24 cellular contexts compared by ENCODE assay signal in genomic region chr12:47733142-47733541, GRCh38. TPM values are rescaled to one million over a fixed set of nuclear protein-coding genes. Genes with fewer than 3 reads are reported as not detected.
DNase-seq lines count a peak whose midpoint lies in the region; ATAC-seq, FAIRE-seq and TF ChIP-seq lines count a peak whose summit lies in the region.
"Had no signal": no experiment of that assay in that cellular context is flagged by ENCODE, and none has a peak within 500 bp of the region (broad histone marks: within the 10 kb centered on the region; RNA-seq: fewer than 3 reads in every experiment).

No MANE protein-coding gene starts in this region.

- H3K36me3 Mint-ChIP-seq in stimulated activated naive B cell treated with anti-CD40 and anti-IgM and Interleukin-4, amounts not matched to agents 10 μg/mL and 1 μg/mL and 100 μg/mL, for 72 hours = peaks cover 20 to 26% of the 10 kb centered on the region in 2 donors
- H3K36me3 Mint-ChIP-seq: CD4-positive, alpha-beta memory T cell had no signal

- H3K9me3 ChIP-seq in DND-41 (ENCODE audit: insufficient read depth, low read length, severe bottlenecking) (no peaks in the 10 kb centered on the region), kidney (ENCODE audit: control insufficient read depth in 1 of 2, low read length in 2 of 2) (no peaks in the 10 kb centered on the region)
- H3K9me3 ChIP-seq: A549, MG63 had no signal

- TF ChIP-seq CTCF in DND-41 (IDR thresholded peaks at IDR 0.05; ENCODE audit: borderline replicate concordance, extremely low read depth, low read length, poor library complexity, severe bottlenecking) = no peak
- TF ChIP-seq CTCF in kidney (IDR thresholded peaks at IDR 0.05; ENCODE audit: borderline replicate concordance, extremely low read depth, insufficient read depth) = no peak
- no peak for TF ChIP-seq CTCF in foreskin fibroblast (IDR thresholded peaks at IDR 0.05; ENCODE audit: low read depth, low read length)

- H3K9me3 Mint-ChIP-seq in stimulated activated naive B cell treated with anti-CD40 and anti-IgM and Interleukin-4, amounts not matched to agents 10 μg/mL and 1 μg/mL and 100 μg/mL, for 72 hours = no peaks in the 10 kb centered on the region
- H3K9me3 Mint-ChIP-seq: CD4-positive, alpha-beta memory T cell had no signal

- H4K20me1 ChIP-seq in DND-41 (ENCODE audit: insufficient read depth, low read length) = 0 out of 2 replicates have a peak, but pooled peaks cover 3% of the 10 kb centered on the region

- H3K4me1 ChIP-seq in DND-41 (ENCODE audit: insufficient read depth, low read length) = no peaks in the 10 kb centered on the region
- H3K4me1 ChIP-seq in kidney (ENCODE audit: control insufficient read depth in 1 of 2, insufficient read depth in 1 of 2, low read depth in 1 of 2, low read length in 2 of 2) = peaks cover 14 to 35% of the 10 kb centered on the region in 2 donors
- H3K4me1 ChIP-seq: A549 had no signal

- no peak overlapping the region for H3K9ac ChIP-seq in DND-41 (ENCODE audit: low read depth, low read length)
- no peak overlapping the region for H3K9ac ChIP-seq in kidney (ENCODE audit: low read length in 2 of 2)
- H3K9ac ChIP-seq: GM23248 had no signal

- H3K27me3 Mint-ChIP-seq in stimulated activated naive B cell treated with anti-CD40 and anti-IgM and Interleukin-4, amounts not matched to agents 10 μg/mL and 1 μg/mL and 100 μg/mL, for 72 hours = no peaks in the 10 kb centered on the region
- H3K27me3 Mint-ChIP-seq: CD4-positive, alpha-beta memory T cell had no signal

- intact Hi-C loops in kidney (cut with DNase I) = no loop called here

- DNase-seq in DND-41 (no peak), kidney tubule cell (ENCODE audit: low spot score) (peak; percentile 56), HUDEP-2 (lab: John Stamatoyannopoulos, UW; ENCODE audit: unreplicated experiment in 76 of 76) (no peak), kidney (no peak), foreskin fibroblast (no peak)
- DNase-seq in stimulated activated naive B cell treated with anti-CD40 and anti-IgM and Interleukin-4, amounts not matched to agents 10 μg/mL and 1 μg/mL and 100 μg/mL, for 72 hours = no peak
- DNase-seq: CD4-positive, alpha-beta memory T cell; DMS53; GM23248; IMR-90; Kasumi-1; MG63; NCI-H1048; NCI-H1436; NCI-H1930; NCI-H345; NCI-H526; PC-3 had no signal

- H3K4me2 ChIP-seq in DND-41 (ENCODE audit: insufficient read depth, low read length) = no peak overlapping the region
- H3K4me2 ChIP-seq: A549 had no signal

- peaks cover 7 to 10% of the 10 kb centered on the region in 2 donors for H3K4me1 Mint-ChIP-seq in stimulated activated naive B cell treated with anti-CD40 and anti-IgM and Interleukin-4, amounts not matched to agents 10 μg/mL and 1 μg/mL and 100 μg/mL, for 72 hours

- H3K27ac ChIP-seq in DND-41 (ENCODE audit: low read length) (no peak overlapping the region), cingulate gyrus (ENCODE audit: low read depth, low read length) (peak overlapping the region; percentile 70), kidney (ENCODE audit: low read depth in 2 of 2, low read length in 2 of 2) (no peak overlapping the region)
- H3K27ac ChIP-seq: A549, GM23248 had no signal

- FAIRE-seq in kidney (lab: Jason Lieb, UNC) = no peak
- FAIRE-seq: A549, GM12891 had no signal

- H3K79me2 ChIP-seq in DND-41 (ENCODE audit: insufficient read depth, low read length) = no peaks in the 10 kb centered on the region

- H3K4me3 Mint-ChIP-seq in stimulated activated naive B cell treated with anti-CD40 and anti-IgM and Interleukin-4, amounts not matched to agents 10 μg/mL and 1 μg/mL and 100 μg/mL, for 72 hours = no peak overlapping the region
- H3K4me3 Mint-ChIP-seq: CD4-positive, alpha-beta memory T cell had no signal

- no peaks in the 10 kb centered on the region for H3K27me3 ChIP-seq in DND-41 (ENCODE audit: insufficient read depth, low read length, poor library complexity)
- H3K27me3 ChIP-seq: MG63 had no signal

- H3K36me3 ChIP-seq in DND-41 (ENCODE audit: insufficient read depth, low read length) (no peaks in the 10 kb centered on the region), kidney (ENCODE audit: control insufficient read depth in 1 of 2, insufficient read depth in 2 of 2, low read length in 2 of 2) (peaks cover under 1 to 3% of the 10 kb centered on the region in 2 donors)
- H3K36me3 ChIP-seq: MG63 had no signal

- 0 out of 3 replicates have a peak, but pooled peaks have one; percentile 16 for ATAC-seq in DND-41 (ENCODE audit: insufficient read depth, low read depth)
- peak in 1 of 2 donors; percentile 14 for ATAC-seq in stimulated activated naive B cell treated with anti-CD40 and anti-IgM and Interleukin-4, amounts not matched to agents 10 μg/mL and 1 μg/mL and 100 μg/mL, for 72 hours (replicated peaks)
- ATAC-seq: A549, PC-3 had no signal

- peak overlapping the region; percentile 28 for H3K27ac Mint-ChIP-seq in stimulated activated naive B cell treated with anti-CD40 and anti-IgM and Interleukin-4, amounts not matched to agents 10 μg/mL and 1 μg/mL and 100 μg/mL, for 72 hours

- no peak overlapping the region for H2AFZ ChIP-seq in DND-41 (ENCODE audit: low read depth, low read length)
- H2AFZ ChIP-seq: GM23248 had no signal

- H3K4me3 ChIP-seq in DND-41 (ENCODE audit: low read depth in 1 of 2, low read length in 2 of 2) = no peak overlapping the region
- no peak overlapping the region for H3K4me3 ChIP-seq in kidney (ENCODE audit: low read length in 2 of 2)
- no peak overlapping the region for H3K4me3 ChIP-seq in foreskin fibroblast (ENCODE audit: low read depth in 1 of 2, low read length in 2 of 2)
- H3K4me3 ChIP-seq: A549, GM23248, MG63 had no signal

RNA-seq across cellular contexts. Expression of gene ENDOU, which starts 7.9 kb away (rescaled TPM):
- 0.91 TPM for total RNA-seq in kidney
- 0.28 TPM for polyA plus RNA-seq in kidney (ENCODE audit: insufficient read depth, low read depth, low replicate concordance)
- total RNA-seq: CD4-positive, alpha-beta memory T cell; HT1080; PC-3; SK-MEL-5 had no signal
- polyA plus RNA-seq: A549; BJ; CD4-positive, alpha-beta memory T cell; GM23248 had no signal

RNA-seq across cellular contexts. Expression of gene RAPGEF3, which starts 25.5 kb away (rescaled TPM):
- 179 TPM for total RNA-seq in kidney
- polyA plus RNA-seq in kidney (ENCODE audit: insufficient read depth, low read depth, low replicate concordance) = 84.3 TPM

RNA-seq across cellular contexts. Expression of gene RPAP3, which starts 27.3 kb away (rescaled TPM):
- 20.6 TPM for total RNA-seq in kidney
- 15.6 TPM for polyA plus RNA-seq in kidney (ENCODE audit: insufficient read depth, low read depth, low replicate concordance)

RNA-seq across cellular contexts. Expression of gene SLC48A1, which starts 39.9 kb away (rescaled TPM):
- total RNA-seq in kidney = 69.9 TPM
- 56.9 TPM for polyA plus RNA-seq in kidney (ENCODE audit: insufficient read depth, low read depth, low replicate concordance)
